ENCODE assay signal across 18 cellular contexts in the genomic region with DNA sequence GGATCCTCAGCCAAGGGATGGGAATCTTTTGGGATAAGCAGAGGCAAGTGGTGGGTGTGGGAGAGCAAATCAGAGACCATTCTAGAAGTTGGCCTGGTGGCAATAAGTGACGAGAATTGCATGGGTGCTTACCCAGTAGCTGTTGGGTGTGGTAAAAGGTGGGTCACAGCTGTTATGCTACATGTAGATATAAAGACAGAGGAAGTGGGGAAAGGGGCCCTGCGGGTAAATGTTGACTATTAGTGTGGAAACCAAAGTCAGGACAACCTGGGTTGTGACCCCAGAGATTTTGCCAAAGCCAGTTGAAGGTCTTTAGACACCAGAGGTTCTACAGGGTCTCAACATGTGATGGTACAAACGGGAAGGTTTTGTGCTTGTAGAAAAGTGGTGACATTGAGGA.
DNase-seq lines count a peak whose midpoint lies in the region; ATAC-seq and TF ChIP-seq lines count a peak whose summit lies in the region.
"Had no signal": no experiment of that assay in that cellular context is flagged by ENCODE, and none has a peak within 500 bp of the region (broad histone marks: within the 10 kb centered on the region; RNA-seq: fewer than 3 reads in every experiment).

No MANE protein-coding gene starts in this region.

- H3K27ac ChIP-seq in BLaER1 (no peak overlapping the region), OCI-LY7 (ENCODE audit: low read depth, low read length, poor library complexity, severe bottlenecking) (peak overlapping the region; percentile 71), heart left ventricle (no peak overlapping the region)

- H2AFZ ChIP-seq in OCI-LY7 (ENCODE audit: low read length) = peak overlapping the region; percentile 73

- no peak overlapping the region for H3K4me3 ChIP-seq in BLaER1
- H3K4me3 ChIP-seq in GM12865 (ENCODE audit: low read depth, low read length) = no peak overlapping the region
- no peak overlapping the region for H3K4me3 ChIP-seq in Jurkat, Clone E6-1 (ENCODE audit: low read length)
- H3K4me3 ChIP-seq in OCI-LY7 (ENCODE audit: low read depth, low read length, poor library complexity, severe bottlenecking) = peak overlapping the region; percentile 12
- no peak overlapping the region for H3K4me3 ChIP-seq in heart left ventricle

- CTCF ChIA-PET in OCI-LY7 (lab: Charles Lee; ENCODE audit: unreplicated experiment) = no interaction called here

- TF ChIP-seq CTCF in GM12865 (IDR thresholded peaks at IDR 0.05; ENCODE audit: insufficient read depth, low read depth, low read length, missing control alignments) (no peak), OCI-LY7 (conservative IDR thresholded peaks at IDR 0.05; ENCODE audit: low read length) (no peak), heart left ventricle (IDR thresholded peaks at IDR 0.05) (no peak)

- H3K4me1 ChIP-seq in BLaER1 = peaks cover 18% of the 10 kb centered on the region
- peaks cover 64% of the 10 kb centered on the region for H3K4me1 ChIP-seq in OCI-LY7 (ENCODE audit: insufficient read depth, low read length, poor library complexity, severe bottlenecking)
- H3K4me1 ChIP-seq in heart left ventricle = peaks cover 0 to 8% (median 0%) of the 10 kb centered on the region in 12 donors

- no peak for ATAC-seq in HG03565 (IDR thresholded peaks at IDR 0.05; ENCODE audit: unreplicated experiment)
- no peak for ATAC-seq in heart left ventricle
- ATAC-seq in GM18505 (IDR thresholded peaks at IDR 0.05; ENCODE audit: unreplicated experiment) = no peak

- H3K4me2 ChIP-seq in BLaER1 = peak overlapping the region; percentile 43; the same call in 1 of the 2 replicates
- peak overlapping the region; percentile 43 for H3K4me2 ChIP-seq in OCI-LY7 (ENCODE audit: low read length)

- H3K9me3 ChIP-seq in BLaER1 = peaks cover 28% of the 10 kb centered on the region
- H3K9me3 ChIP-seq in OCI-LY7 (ENCODE audit: low read length) = peaks cover 39% of the 10 kb centered on the region
- peaks cover 0 to 3% (median 0%) of the 10 kb centered on the region in 12 donors for H3K9me3 ChIP-seq in heart left ventricle

- POLR2A ChIA-PET in OCI-LY7 (lab: Charles Lee) = interaction anchor here (0.8 to 1.3 kb wide), 3 partner anchors 10 to 17 kb away, joined by 3 to 4 read pairs (median 3); no protein-coding TSS in a partner anchor

- H4K20me1 ChIP-seq in BLaER1 (no peaks in the 10 kb centered on the region), OCI-LY7 (ENCODE audit: insufficient read depth, low read length) (no peaks in the 10 kb centered on the region)

- intact Hi-C loops in OCI-LY7 (cut with micrococcal nuclease; ENCODE audit: unreplicated experiment) (no loop called here), heart left ventricle (cut with DNase I) (no loop called here)

- BruUV-seq in OCI-LY7 (replicated peaks; lab: Mats Ljungman, UMichigan) = no TSS peak

- H3K9ac ChIP-seq in BLaER1 = no peak overlapping the region

- no peaks in the 10 kb centered on the region for H3K27me3 ChIP-seq in BLaER1
- peaks cover 0 to 3% (median 0%) of the 10 kb centered on the region in 9 donors for H3K27me3 ChIP-seq in heart left ventricle

- 54 to 85% (median 76%) methylated on average over 3 of the region's 3 CpGs for WGBS in heart left ventricle, 4 donors

- no peaks in the 10 kb centered on the region for H3K9me2 ChIP-seq in OCI-LY7 (ENCODE audit: insufficient read depth, low read length)

- DNase-seq in GM12865 (ENCODE audit: low read depth) = peak; percentile 29
- DNase-seq in Jurkat, Clone E6-1 (ENCODE audit: low read depth, low spot score) = peak; percentile 41
- DNase-seq in OCI-LY7 (ENCODE audit: low spot score) = peak; percentile 79
- DNase-seq in NCI-H524 treated with DMSO at 0.1 percent for 48 hours (lab: John Stamatoyannopoulos, UW) = no peak
- DNase-seq in heart left ventricle = no peak
- DNase-seq: 8988T; AML-193; C1 segment of cervical spinal cord; Calu3; CD4-positive, alpha-beta T cell; DMS 273 treated with DMSO at 0.1 percent for 48 hours; EL; HCEC 1CT; HFFc6; KG1 had no signal

- no peak for TF ChIP-seq POLR2A in heart left ventricle (IDR thresholded peaks at IDR 0.05)
- no peak for TF ChIP-seq POLR2A in GM18505 (IDR thresholded peaks at IDR 0.05; ENCODE audit: borderline replicate concordance, extremely low read depth, insufficient read depth, insufficient read length)

- no peaks in the 10 kb centered on the region for H3K79me2 ChIP-seq in OCI-LY7 (ENCODE audit: insufficient read depth, low read depth, low read length)

- H3K36me3 ChIP-seq in BLaER1 = no peaks in the 10 kb centered on the region
- peaks cover 13% of the 10 kb centered on the region for H3K36me3 ChIP-seq in OCI-LY7 (ENCODE audit: insufficient read depth, low read length)
- H3K36me3 ChIP-seq in heart left ventricle = no peaks in the 10 kb centered on the region

Comparison
In these comparisons a context has a peak if more than half of its experiments do, and no peak if none do; other contexts are left out.
1. DNase-seq: peak in GM12865 (single experiment), Jurkat, Clone E6-1 (single experiment) and OCI-LY7 (single experiment); none in NCI-H524 treated with DMSO at 0.1 percent for 48 hours (single experiment) and heart left ventricle (0 of 5).